ENCODE assay signal across 8 cellular contexts in the genomic region with DNA sequence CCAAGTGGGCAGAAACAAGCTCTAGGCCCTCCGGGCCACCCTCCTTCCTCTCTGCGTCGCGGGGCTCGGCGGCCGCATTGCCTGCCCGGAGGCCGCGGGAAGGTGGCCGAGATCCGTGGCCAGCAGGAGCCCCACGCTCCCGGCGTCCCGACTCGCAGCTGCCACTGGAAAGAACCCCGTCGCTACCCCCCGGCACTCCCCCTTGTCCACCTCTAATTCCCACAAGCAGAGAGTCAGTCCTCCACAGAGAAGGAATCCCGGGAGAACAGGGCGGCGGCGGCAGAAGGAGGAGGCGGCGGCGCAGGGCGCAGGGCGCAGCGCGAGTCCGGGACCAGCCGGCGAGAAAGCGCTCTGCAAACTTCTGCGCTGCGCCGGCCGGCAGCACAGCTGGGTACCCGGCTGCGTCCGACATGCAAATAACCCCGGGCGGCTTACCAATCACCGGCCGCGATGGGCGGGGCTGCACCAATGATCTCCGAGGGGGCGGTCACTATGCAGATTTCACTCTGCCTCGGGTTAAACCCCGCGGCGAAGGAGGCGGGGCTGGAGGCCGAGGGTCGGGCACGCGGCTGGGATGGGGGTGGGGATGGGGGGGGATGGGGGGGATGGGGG. TPM values are rescaled to one million over a fixed set of nuclear protein-coding genes. Genes with fewer than 3 reads are reported as not detected.
DNase-seq lines count a peak whose midpoint lies in the region; ATAC-seq, FAIRE-seq and TF ChIP-seq lines count a peak whose summit lies in the region.

TSS of gene ABTB2 (minus strand) at position 365 of the 612 bp plus-strand sequence.

- TSS peak; percentile 34 for BruUV-seq in Calu3 (replicated peaks; lab: Mats Ljungman, UMichigan)

- H3K36me3 Mint-ChIP-seq in Calu3 (ENCODE audit: insufficient read depth, unreplicated experiment) (peaks cover 46% of the 10 kb centered on the region), endothelial cell (ENCODE audit: low read depth, unreplicated experiment) (peaks cover 23% of the 10 kb centered on the region)
- H3K36me3 Mint-ChIP-seq in activated CD8-positive, alpha-beta memory T cell treated with anti-CD3 and anti-CD28 coated beads, Interleukin-2, amount 10 ng/mL, durations not matched to agents 7 days and 5 days: peaks cover 1% of the 10 kb centered on the region

- peak; percentile 99 for DNase-seq in Calu3
- DNase-seq in HTR-8/SVneo (ENCODE audit: insufficient read length, low spot score): peak; percentile 93
- peak; percentile 97 for DNase-seq in NOMO-1 treated with DMSO at 0.1 percent for 48 hours (lab: John Stamatoyannopoulos, UW; ENCODE audit: unreplicated experiment)
- DNase-seq in activated CD8-positive, alpha-beta memory T cell treated with anti-CD3 and anti-CD28 coated beads, Interleukin-2, amount 10 ng/mL, durations not matched to agents 7 days and 5 days: peak; percentile 99
- DNase-seq in endothelial cell (ENCODE audit: low spot score): peak; percentile 98
- peak; percentile 94 for DNase-seq in middle frontal gyrus (ENCODE audit: extremely low spot score, low spot score)
- peak; percentile 90 to 93 for DNase-seq in stimulated activated CD8-positive, alpha-beta memory T cell treated with anti-CD3 and anti-CD28 coated beads, Interleukin-2, amount 100 ng/mL, for 1 hour (ENCODE audit: low read depth in 2 of 2)

- no peaks in the 10 kb centered on the region for H3K27me3 Mint-ChIP-seq in Calu3 (ENCODE audit: unreplicated experiment)
- peaks cover 62% of the 10 kb centered on the region for H3K27me3 Mint-ChIP-seq in activated CD8-positive, alpha-beta memory T cell treated with anti-CD3 and anti-CD28 coated beads, Interleukin-2, amount 10 ng/mL, durations not matched to agents 7 days and 5 days
- H3K27me3 Mint-ChIP-seq in endothelial cell (ENCODE audit: unreplicated experiment): peaks cover 9% of the 10 kb centered on the region

- H3K4me3 Mint-ChIP-seq in Calu3 (ENCODE audit: low read depth, unreplicated experiment): peak within 1 kb of the TSS; percentile 82
- peak within 1 kb of the TSS; percentile 75 for H3K4me3 Mint-ChIP-seq in activated CD8-positive, alpha-beta memory T cell treated with anti-CD3 and anti-CD28 coated beads, Interleukin-2, amount 10 ng/mL, durations not matched to agents 7 days and 5 days
- peak within 1 kb of the TSS; percentile 99 for H3K4me3 Mint-ChIP-seq in endothelial cell (ENCODE audit: unreplicated experiment)

- H3K27ac Mint-ChIP-seq in Calu3 (ENCODE audit: unreplicated experiment) (peak within 1 kb of the TSS; percentile 82), endothelial cell (ENCODE audit: unreplicated experiment) (peak within 1 kb of the TSS; percentile 30)
- H3K27ac Mint-ChIP-seq in activated CD8-positive, alpha-beta memory T cell treated with anti-CD3 and anti-CD28 coated beads, Interleukin-2, amount 10 ng/mL, durations not matched to agents 7 days and 5 days: peak within 1 kb of the TSS; percentile 83

- peaks cover 46% of the 10 kb centered on the region for H3K4me1 Mint-ChIP-seq in Calu3 (ENCODE audit: low read depth, unreplicated experiment)
- H3K4me1 Mint-ChIP-seq in activated CD8-positive, alpha-beta memory T cell treated with anti-CD3 and anti-CD28 coated beads, Interleukin-2, amount 10 ng/mL, durations not matched to agents 7 days and 5 days: peaks cover 28% of the 10 kb centered on the region
- H3K4me1 Mint-ChIP-seq in endothelial cell (ENCODE audit: unreplicated experiment): peaks cover 39% of the 10 kb centered on the region

- peak; percentile 87 for FAIRE-seq in HTR-8/SVneo (lab: Jason Lieb, UNC)

- peak; percentile 74 for ATAC-seq in GM21390 (IDR thresholded peaks at IDR 0.05; ENCODE audit: unreplicated experiment)
- ATAC-seq in activated CD8-positive, alpha-beta memory T cell treated with anti-CD3 and anti-CD28 coated beads, Interleukin-2, amount 10 ng/mL, durations not matched to agents 7 days and 5 days: peak; percentile 93

- CTCF ChIA-PET in Calu3 (lab: Charles Lee): interaction anchor here (0.6 to 3.9 kb wide), 11 partner anchors 12 to 521 kb away, joined by 3 to 37 read pairs (median 4); no protein-coding TSS in a partner anchor
- CTCF ChIA-PET in activated CD8-positive, alpha-beta memory T cell treated with anti-CD3 and anti-CD28 coated beads, Interleukin-2, amount 10 ng/mL, durations not matched to agents 7 days and 5 days (lab: Charles Lee): interaction anchor here (0.7 to 6.2 kb wide), 32 partner anchors 10 to 370 kb away, joined by 3 to 153 read pairs (median 4); no protein-coding TSS in a partner anchor

- no peaks in the 10 kb centered on the region for H3K9me3 Mint-ChIP-seq in Calu3 (ENCODE audit: low read depth, unreplicated experiment)
- H3K9me3 Mint-ChIP-seq in activated CD8-positive, alpha-beta memory T cell treated with anti-CD3 and anti-CD28 coated beads, Interleukin-2, amount 10 ng/mL, durations not matched to agents 7 days and 5 days (ENCODE audit: low read depth): no peaks in the 10 kb centered on the region
- no peaks in the 10 kb centered on the region for H3K9me3 Mint-ChIP-seq in endothelial cell (ENCODE audit: unreplicated experiment)

- intact Hi-C loops in Calu3 (cut with micrococcal nuclease; ENCODE audit: unreplicated experiment): loop anchor here (2.0 to 10.0 kb wide), 4 partner anchors 95 to 500 kb away; partner anchors contain the start of gene CAPRIN1

- TF ChIP-seq CTCF in Calu3 (IDR thresholded peaks at IDR 0.05; ENCODE audit: unreplicated experiment) (no peak), endothelial cell (IDR thresholded peaks at IDR 0.05; ENCODE audit: unreplicated experiment) (no peak)

RNA-seq across cellular contexts. Expression of gene ABTB2, which starts in this region (rescaled TPM):
- total RNA-seq in Calu3 (2022): 24.6 and 24.8 TPM in 2 replicates
- 10 to 100 TPM in 1 of 2 experiments, 1 to 10 TPM in 1; 3.8 to 16.8 TPM for total RNA-seq in activated CD8-positive, alpha-beta memory T cell treated with anti-CD3 and anti-CD28 coated beads, Interleukin-2, amount 10 ng/mL, durations not matched to agents 7 days and 5 days
- 72.8 TPM for total RNA-seq in endothelial cell (ENCODE audit: unreplicated experiment)

Comparison
In these comparisons a context has a peak if more than half of its experiments do, and no peak if none do; other contexts are left out.
1. Peak in every context shown above with its lines: DNase-seq and ATAC-seq.
2. H3K27ac Mint-ChIP-seq: peak in every context shown above with its lines; median percentile 83 in activated CD8-positive, alpha-beta memory T cell treated with anti-CD3 and anti-CD28 coated beads, Interleukin-2, amount 10 ng/mL, durations not matched to agents 7 days and 5 days; 82 in Calu3; 30 in endothelial cell.